Comparison of ENCODE assay signal across 14 cellular contexts in genomic region chr13:79869326-79869725, GRCh38.
DNase-seq lines count a peak whose midpoint lies in the region; ATAC-seq and TF ChIP-seq lines count a peak whose summit lies in the region.
"Had no signal": no experiment of that assay in that cellular context is flagged by ENCODE, and none has a peak within 500 bp of the region (broad histone marks: within the 10 kb centered on the region; RNA-seq: fewer than 3 reads in every experiment).

No MANE protein-coding gene starts in this region.

- peak overlapping the region; percentile 71 for H3K27ac ChIP-seq in smooth muscle cell (ENCODE audit: low read depth)
- H3K27ac ChIP-seq in heart right ventricle, result no peak overlapping the region
- H3K27ac ChIP-seq: colonic mucosa, gastrocnemius medialis had no signal

- WGBS in smooth muscle cell (ENCODE audit: low lambda C conversion rate), result 67% methylated on average over 2 of the region's 2 CpGs
- 64 to 74% methylated on average over 2 of the region's 2 CpGs for WGBS in heart right ventricle, 2 donors

- H3K27me3 ChIP-seq in smooth muscle cell (ENCODE audit: low read depth) (no peaks in the 10 kb centered on the region), heart right ventricle (no peaks in the 10 kb centered on the region)
- H3K27me3 ChIP-seq: colonic mucosa, gastrocnemius medialis had no signal

- H3K4me1 ChIP-seq in smooth muscle cell (ENCODE audit: low read depth), result peaks cover 19% of the 10 kb centered on the region
- peaks cover 0 to 4% (median 0%) of the 10 kb centered on the region in 9 donors for H3K4me1 ChIP-seq in heart right ventricle
- H3K4me1 ChIP-seq: colonic mucosa, gastrocnemius medialis had no signal

- no peak overlapping the region for H3K4me3 ChIP-seq in smooth muscle cell
- no peak overlapping the region for H3K4me3 ChIP-seq in heart right ventricle
- H3K4me3 ChIP-seq: colonic mucosa, gastrocnemius medialis had no signal

- no peaks in the 10 kb centered on the region for H3K79me2 ChIP-seq in smooth muscle cell (ENCODE audit: low read depth)

- peak overlapping the region; percentile 5 for H3K4me2 ChIP-seq in smooth muscle cell

- H3K27ac Mint-ChIP-seq in WTC11, result peak overlapping the region; percentile 93

- DNase-seq in NCI-H1694 (lab: John Stamatoyannopoulos, UW), result peak; percentile 9
- DNase-seq in NCI-H1694 treated with DMSO at 0.1 percent for 48 hours (lab: John Stamatoyannopoulos, UW), result no peak
- no peak for DNase-seq in WTC11 (ENCODE audit: low spot score)
- peak; percentile 72 for DNase-seq in iris pigment epithelial cell (ENCODE audit: low read depth)
- no peak for DNase-seq in smooth muscle cell (lab: John Stamatoyannopoulos, UW; ENCODE audit: unreplicated experiment)
- DNase-seq in SW 1271 (lab: John Stamatoyannopoulos, UW), result no peak
- DNase-seq in OCI-M1 (lab: John Stamatoyannopoulos, UW), result no peak
- DNase-seq in heart right ventricle, result no peak
- DNase-seq: activated CD4-positive, CD25-positive, alpha-beta regulatory T cell treated with anti-CD3 and anti-CD28 coated beads, Interleukin-2, amount 50 U/mL, for 72 hours; activated effector memory CD4-positive, alpha-beta T cell treated with Interleukin-2 at 50 U/mL for 16 hours; colonic mucosa; DND-41; gastrocnemius medialis; NCI-H446 treated with DMSO at 0.1 percent for 48 hours had no signal

- no peaks in the 10 kb centered on the region for H3K9me3 ChIP-seq in smooth muscle cell (replicated peaks; ENCODE audit: low read depth)
- H3K9me3 ChIP-seq in heart right ventricle, result no peaks in the 10 kb centered on the region
- H3K9me3 ChIP-seq: colonic mucosa, gastrocnemius medialis had no signal

- no peaks in the 10 kb centered on the region for H3F3A ChIP-seq in smooth muscle cell (ENCODE audit: low read depth)

- peaks cover 26% of the 10 kb centered on the region for H3K4me1 Mint-ChIP-seq in WTC11

- no peaks in the 10 kb centered on the region for H3K36me3 ChIP-seq in smooth muscle cell (ENCODE audit: low read depth)
- no peaks in the 10 kb centered on the region for H3K36me3 ChIP-seq in heart right ventricle
- H3K36me3 ChIP-seq: colonic mucosa, gastrocnemius medialis had no signal

- no peaks in the 10 kb centered on the region for H3K27me3 Mint-ChIP-seq in WTC11 (ENCODE audit: low read depth)

- CTCF ChIA-PET in WTC11 (lab: Charles Lee), result no interaction called here

- POLR2A ChIA-PET in WTC11 (lab: Charles Lee), result no interaction called here

- peak overlapping the region; percentile 70 for H2AFZ ChIP-seq in smooth muscle cell (ENCODE audit: low read depth)

- ATAC-seq in WTC11 (peak; percentile 49), heart right ventricle (no peak)
- ATAC-seq: gastrocnemius medialis had no signal

- H3K4me3 Mint-ChIP-seq in WTC11, result peak overlapping the region; percentile 10

- no peaks in the 10 kb centered on the region for H4K20me1 ChIP-seq in smooth muscle cell (ENCODE audit: low read depth)

- TF ChIP-seq CTCF in WTC11 (IDR thresholded peaks at IDR 0.05) (no peak), smooth muscle cell (IDR thresholded peaks at IDR 0.05; ENCODE audit: borderline replicate concordance, insufficient read depth, poor library complexity, severe bottlenecking) (no peak), heart right ventricle (IDR thresholded peaks at IDR 0.05) (no peak)

- intact Hi-C loops in heart right ventricle (cut with DNase I), result no loop called here

- peak overlapping the region; percentile 32 for H3K9ac ChIP-seq in smooth muscle cell (ENCODE audit: low read depth)

- H3K36me3 Mint-ChIP-seq in WTC11, result no peaks in the 10 kb centered on the region

- no peaks in the 10 kb centered on the region for H3K9me3 Mint-ChIP-seq in WTC11

TF ChIP-seq in WTC11, 78 proteins besides CTCF, POLR2A, EP300 and RAD21:
- TF ChIP-seq IRF2 (CRISPR knock-in tag; IDR thresholded peaks at IDR 0.05; ENCODE audit: borderline replicate concordance, low read depth) (no peak), ZBTB21 (CRISPR knock-in tag; IDR thresholded peaks at IDR 0.05; ENCODE audit: borderline replicate concordance) (no peak), GTF2I (CRISPR knock-in tag; conservative IDR thresholded peaks at IDR 0.05) (no peak), ESRRA (CRISPR knock-in tag; IDR thresholded peaks at IDR 0.05; ENCODE audit: borderline replicate concordance) (no peak), TEAD1 (CRISPR knock-in tag; IDR thresholded peaks at IDR 0.05) (no peak), ZNF281 (CRISPR knock-in tag; IDR thresholded peaks at IDR 0.05) (no peak), NFYB (CRISPR knock-in tag; conservative IDR thresholded peaks at IDR 0.05; ENCODE audit: low read depth) (no peak), ZNF138 (CRISPR knock-in tag; conservative IDR thresholded peaks at IDR 0.05) (no peak), ZNF512 (CRISPR knock-in tag; IDR thresholded peaks at IDR 0.05; ENCODE audit: borderline replicate concordance) (no peak), ZNF232 (CRISPR knock-in tag; IDR thresholded peaks at IDR 0.05) (no peak)
- TF ChIP-seq, protein P1, sequence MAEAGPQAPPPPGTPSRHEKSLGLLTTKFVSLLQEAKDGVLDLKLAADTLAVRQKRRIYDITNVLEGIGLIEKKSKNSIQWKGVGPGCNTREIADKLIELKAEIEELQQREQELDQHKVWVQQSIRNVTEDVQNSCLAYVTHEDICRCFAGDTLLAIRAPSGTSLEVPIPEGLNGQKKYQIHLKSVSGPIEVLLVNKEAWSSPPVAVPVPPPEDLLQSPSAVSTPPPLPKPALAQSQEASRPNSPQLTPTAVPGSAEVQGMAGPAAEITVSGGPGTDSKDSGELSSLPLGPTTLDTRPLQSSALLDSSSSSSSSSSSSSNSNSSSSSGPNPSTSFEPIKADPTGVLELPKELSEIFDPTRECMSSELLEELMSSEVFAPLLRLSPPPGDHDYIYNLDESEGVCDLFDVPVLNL (CRISPR knock-in tag; IDR thresholded peaks at IDR 0.05; ENCODE audit: borderline replicate concordance, low read depth), result no peak

Comparison
In these comparisons a context has a peak if more than half of its experiments do, and no peak if none do; other contexts are left out.
1. DNase-seq: peak in NCI-H1694 (single experiment) and iris pigment epithelial cell (single experiment); none in NCI-H1694 treated with DMSO at 0.1 percent for 48 hours (single experiment), WTC11 (single experiment), smooth muscle cell (single experiment), SW 1271 (0 of 2), OCI-M1 (single experiment) and heart right ventricle (0 of 2).